In genomic region chr7:44638611-44639557, GRCh38 we compare ENCODE assay signal across 8 cellular contexts. TPM values are rescaled to one million over a fixed set of nuclear protein-coding genes. Genes with fewer than 3 reads are reported as not detected.
DNase-seq lines count a peak whose midpoint lies in the region; ATAC-seq and TF ChIP-seq lines count a peak whose summit lies in the region.

No MANE protein-coding gene starts in this region.

- peaks cover 48% of the 10 kb centered on the region for H3K4me1 ChIP-seq in skeletal muscle satellite cell (ENCODE audit: control insufficient read depth, insufficient read depth, low read length)

- no peaks in the 10 kb centered on the region for H3K36me3 ChIP-seq in skeletal muscle satellite cell (ENCODE audit: insufficient read depth, low read length)

- no peak for TF ChIP-seq CTCF in AG09319 (IDR thresholded peaks at IDR 0.05; ENCODE audit: low read depth, low read length)

- H3K4me3 ChIP-seq in skeletal muscle satellite cell (ENCODE audit: low read length), result peak overlapping the region; percentile 23

- peak overlapping the region; percentile 68 for H3K9ac ChIP-seq in skeletal muscle satellite cell (ENCODE audit: low read depth, low read length)

- DNase-seq in AG09319 (ENCODE audit: extremely low read depth, low read depth) (peak; percentile 24), RPMI7951 (ENCODE audit: low read depth) (peak; percentile 96), cardiac septum (ENCODE audit: low spot score) (peak; percentile 89), NCI-H748 (lab: John Stamatoyannopoulos, UW; ENCODE audit: unreplicated experiment) (no peak)
- DNase-seq in activated T-helper 9 cell treated with anti-CD3 and anti-CD28 coated beads, Interleukin-2, amount 50 U/mL, for 16 hours (ENCODE audit: low read depth), result peak; percentile 76

- ATAC-seq in GM18873 (IDR thresholded peaks at IDR 0.05; ENCODE audit: low FRiP score, unreplicated experiment) (peak; percentile 60), HG03103 (IDR thresholded peaks at IDR 0.05; ENCODE audit: low read depth, unreplicated experiment) (peak; percentile 65)

- H3K9me3 ChIP-seq in skeletal muscle satellite cell (replicated peaks; ENCODE audit: low read length), result no peaks in the 10 kb centered on the region

- intact Hi-C loops in cardiac septum (cut with DNase I), result no loop called here

- peak overlapping the region; percentile 62 for H3K4me2 ChIP-seq in skeletal muscle satellite cell (ENCODE audit: low read length)

- H3K27me3 ChIP-seq in skeletal muscle satellite cell (ENCODE audit: control insufficient read depth, insufficient read depth, low read length), result no peaks in the 10 kb centered on the region

RNA-seq across cellular contexts. Expression of gene OGDH, which starts 32.5 kb away (rescaled TPM):
- 43.0 and 47.9 TPM in 2 replicates for total RNA-seq in RPMI7951 (2014; rRNA removed; shearing (Covaris generic))
- total RNA-seq in cardiac septum, result 406 TPM
- 75.8 and 79.1 TPM in 2 replicates for total RNA-seq in skeletal muscle satellite cell (2012; rRNA removed)

RNA-seq across cellular contexts. Expression of gene TMED4, which starts 56.9 kb away (rescaled TPM):
- 232 and 263 TPM in 2 replicates for total RNA-seq in RPMI7951 (2014; rRNA removed; shearing (Covaris generic))
- 73.8 TPM for total RNA-seq in cardiac septum
- 60.9 and 71.7 TPM in 2 replicates for total RNA-seq in skeletal muscle satellite cell (2012; rRNA removed)
